Comparison of ENCODE assay signal across 9 cellular contexts in the genomic region with DNA sequence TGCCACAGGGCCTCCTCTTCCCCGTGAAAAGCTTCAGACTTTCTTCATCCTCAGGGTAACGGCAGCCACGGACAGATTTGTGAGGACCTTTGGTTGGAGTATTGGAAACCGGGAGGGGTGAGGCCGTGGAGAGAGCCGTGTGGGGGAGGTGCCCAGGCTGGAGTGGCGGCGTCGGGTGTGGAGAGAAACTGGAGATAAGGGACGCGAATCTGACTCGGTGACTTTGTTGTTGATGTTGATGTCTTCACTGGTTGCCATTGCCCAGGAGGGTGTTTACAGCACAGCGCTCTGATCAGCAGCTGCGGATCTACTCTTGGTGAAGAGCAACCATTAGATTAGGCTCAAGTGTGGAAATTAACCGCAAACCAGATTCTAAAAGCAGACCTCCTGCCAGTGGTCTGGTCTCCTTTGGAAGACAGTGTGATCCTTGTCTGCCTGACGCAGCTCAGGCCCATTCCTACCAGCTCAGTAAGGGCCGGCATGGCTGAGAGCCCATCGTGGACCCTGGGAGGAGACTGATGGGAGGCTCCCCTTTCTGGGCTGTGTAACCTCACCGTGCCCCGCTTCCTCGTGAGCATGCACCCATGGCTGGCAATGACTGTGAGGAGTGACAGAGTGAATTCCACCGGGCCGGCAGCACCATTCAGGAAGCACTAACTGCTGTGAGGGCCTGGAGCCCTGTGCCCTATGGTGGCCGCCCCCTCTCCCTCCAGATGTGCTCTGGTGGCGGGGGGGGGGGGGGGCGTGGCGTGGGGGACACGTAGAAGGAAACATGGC.
DNase-seq lines count a peak whose midpoint lies in the region; ATAC-seq lines count a peak whose summit lies in the region.
"Had no signal": no experiment of that assay in that cellular context is flagged by ENCODE, and none has a peak within 500 bp of the region (broad histone marks: within the 10 kb centered on the region; RNA-seq: fewer than 3 reads in every experiment).

No MANE protein-coding gene starts in this region.

- H3K36me3 ChIP-seq in urinary bladder (ENCODE audit: insufficient read depth): no peaks in the 10 kb centered on the region

- CTCF ChIA-PET in activated naive CD4-positive, alpha-beta T cell treated with anti-CD3 and anti-CD28 coated beads for 36 hours (lab: Charles Lee): interaction anchor here (1.3 kb wide), 1 partner anchor 169 kb away, joined by 4 read pairs; no protein-coding TSS in a partner anchor

- no peak overlapping the region for H3K4me3 Mint-ChIP-seq in activated naive CD4-positive, alpha-beta T cell treated with anti-CD3 and anti-CD28 coated beads for 36 hours
- no peak overlapping the region for H3K4me3 Mint-ChIP-seq in T-helper 2 cell treated with Interferon-gamma antibody and Interleukin-4, amounts not matched to agents 5 μg/mL and 100 μg/mL, for 36 hours
- H3K4me3 Mint-ChIP-seq: stimulated activated naive CD8-positive, alpha-beta T cell treated with anti-CD3 and anti-CD28 coated beads, Interleukin-15, Interleukin-2, amounts not matched to agents 100 ng/mL and 50 ng/mL, for 24 hours had no signal

- no peaks in the 10 kb centered on the region for H3K36me3 Mint-ChIP-seq in activated naive CD4-positive, alpha-beta T cell treated with anti-CD3 and anti-CD28 coated beads for 36 hours (ENCODE audit: low read depth)
- no peaks in the 10 kb centered on the region for H3K36me3 Mint-ChIP-seq in T-helper 2 cell treated with Interferon-gamma antibody and Interleukin-4, amounts not matched to agents 5 μg/mL and 100 μg/mL, for 36 hours (ENCODE audit: low read depth)

- H3K4me3 ChIP-seq in urinary bladder (ENCODE audit: low read depth, low read length): no peak overlapping the region

- ATAC-seq in HG03280 (IDR thresholded peaks at IDR 0.05; ENCODE audit: unreplicated experiment) (no peak), HG03571 (IDR thresholded peaks at IDR 0.05; ENCODE audit: unreplicated experiment) (no peak)

- 16% methylated on average over 28 of the region's 28 CpGs for WGBS in urinary bladder

- peaks cover 28% of the 10 kb centered on the region for H3K4me1 Mint-ChIP-seq in activated naive CD4-positive, alpha-beta T cell treated with anti-CD3 and anti-CD28 coated beads for 36 hours (ENCODE audit: low read depth)
- peaks cover 23% of the 10 kb centered on the region for H3K4me1 Mint-ChIP-seq in T-helper 2 cell treated with Interferon-gamma antibody and Interleukin-4, amounts not matched to agents 5 μg/mL and 100 μg/mL, for 36 hours (ENCODE audit: low read depth)

- DNase-seq in activated naive CD4-positive, alpha-beta T cell treated with anti-CD3 and anti-CD28 coated beads for 36 hours: peak; percentile 38
- DNase-seq in activated naive CD4-positive, alpha-beta T cell treated with Interleukin-2 at 50 U/mL for 16 hours: no peak
- peak; percentile 37 for DNase-seq in dermis blood vessel endothelial cell
- peak; percentile 42 for DNase-seq in mucosa of gallbladder (ENCODE audit: low spot score)
- DNase-seq in T-helper 2 cell treated with Interferon-gamma antibody and Interleukin-4, amounts not matched to agents 5 μg/mL and 100 μg/mL, for 36 hours (ENCODE audit: low spot score): no peak

- no peaks in the 10 kb centered on the region for H3K9me3 Mint-ChIP-seq in activated naive CD4-positive, alpha-beta T cell treated with anti-CD3 and anti-CD28 coated beads for 36 hours
- H3K9me3 Mint-ChIP-seq in T-helper 2 cell treated with Interferon-gamma antibody and Interleukin-4, amounts not matched to agents 5 μg/mL and 100 μg/mL, for 36 hours: no peaks in the 10 kb centered on the region
- H3K9me3 Mint-ChIP-seq: stimulated activated naive CD8-positive, alpha-beta T cell treated with anti-CD3 and anti-CD28 coated beads, Interleukin-15, Interleukin-2, amounts not matched to agents 100 ng/mL and 50 ng/mL, for 24 hours had no signal

- no peak overlapping the region for H3K27ac Mint-ChIP-seq in activated naive CD4-positive, alpha-beta T cell treated with anti-CD3 and anti-CD28 coated beads for 36 hours
- no peak overlapping the region for H3K27ac Mint-ChIP-seq in T-helper 2 cell treated with Interferon-gamma antibody and Interleukin-4, amounts not matched to agents 5 μg/mL and 100 μg/mL, for 36 hours
- H3K27ac Mint-ChIP-seq: stimulated activated naive CD8-positive, alpha-beta T cell treated with anti-CD3 and anti-CD28 coated beads, Interleukin-15, Interleukin-2, amounts not matched to agents 100 ng/mL and 50 ng/mL, for 24 hours had no signal

- no peaks in the 10 kb centered on the region for H3K4me1 ChIP-seq in urinary bladder (ENCODE audit: insufficient read depth)

- intact Hi-C loops in activated naive CD4-positive, alpha-beta T cell treated with anti-CD3 and anti-CD28 coated beads for 36 hours (cut with micrococcal nuclease): no loop called here

- H3K27ac ChIP-seq in urinary bladder (ENCODE audit: low read depth): peak overlapping the region; percentile 79

- no peaks in the 10 kb centered on the region for H3K27me3 Mint-ChIP-seq in activated naive CD4-positive, alpha-beta T cell treated with anti-CD3 and anti-CD28 coated beads for 36 hours (ENCODE audit: low read depth)
- H3K27me3 Mint-ChIP-seq in T-helper 2 cell treated with Interferon-gamma antibody and Interleukin-4, amounts not matched to agents 5 μg/mL and 100 μg/mL, for 36 hours (ENCODE audit: low read depth): no peaks in the 10 kb centered on the region
- H3K27me3 Mint-ChIP-seq: stimulated activated naive CD8-positive, alpha-beta T cell treated with anti-CD3 and anti-CD28 coated beads, Interleukin-15, Interleukin-2, amounts not matched to agents 100 ng/mL and 50 ng/mL, for 24 hours had no signal

Comparison
In these comparisons a context has a peak if more than half of its experiments do, and no peak if none do; other contexts are left out.
1. DNase-seq: peak in activated naive CD4-positive, alpha-beta T cell treated with anti-CD3 and anti-CD28 coated beads for 36 hours (single experiment), dermis blood vessel endothelial cell (single experiment) and mucosa of gallbladder (single experiment); none in activated naive CD4-positive, alpha-beta T cell treated with Interleukin-2 at 50 U/mL for 16 hours (single experiment) and T-helper 2 cell treated with Interferon-gamma antibody and Interleukin-4, amounts not matched to agents 5 μg/mL and 100 μg/mL, for 36 hours (single experiment).